Comparison of ENCODE assay signal across 10 cellular contexts in genomic region chr1:6578624-6579373, GRCh38. TPM values are rescaled to one million over a fixed set of nuclear protein-coding genes. Genes with fewer than 3 reads are reported as not detected.
DNase-seq lines count a peak whose midpoint lies in the region; ATAC-seq and TF ChIP-seq lines count a peak whose summit lies in the region.
"Had no signal": no experiment of that assay in that cellular context is flagged by ENCODE, and none has a peak within 500 bp of the region (broad histone marks: within the 10 kb centered on the region; RNA-seq: fewer than 3 reads in every experiment).

No MANE protein-coding gene starts in this region.

- no peaks in the 10 kb centered on the region for H3K27me3 Mint-ChIP-seq in activated CD4-positive, alpha-beta T cell treated with anti-CD3 and anti-CD28 coated beads for 36 hours

- H3K27ac Mint-ChIP-seq in activated CD4-positive, alpha-beta T cell treated with anti-CD3 and anti-CD28 coated beads for 36 hours, result peak overlapping the region; percentile 89

- TF ChIP-seq POLR2A in adrenal gland (IDR thresholded peaks at IDR 0.05) (no peak), right lobe of liver (IDR thresholded peaks at IDR 0.05) (no peak), suprapubic skin (IDR thresholded peaks at IDR 0.05) (no peak)

- intact Hi-C loops in activated CD4-positive, alpha-beta T cell treated with anti-CD3 and anti-CD28 coated beads for 36 hours (cut with DNase I, micrococcal nuclease), result loop anchor here (1.0 kb wide), 5 partner anchors 23 to 185 kb away; partner anchors contain the start of genes ACOT7 (in 1 of the 2), NOL9 (in 1 of the 2) and PHF13 (in 1 of the 2)
- intact Hi-C loops in adrenal gland (cut with DNase I), result no loop called here
- intact Hi-C loops in right lobe of liver (cut with DNase I), result no loop called here

- no peaks in the 10 kb centered on the region for H3K9me3 Mint-ChIP-seq in activated CD4-positive, alpha-beta T cell treated with anti-CD3 and anti-CD28 coated beads for 36 hours (ENCODE audit: low read depth)

- peak overlapping the region in 3 of 5 donors; percentile 86 to 97 (median 95) for H3K27ac ChIP-seq in adrenal gland
- peak overlapping the region; percentile 87 to 93 (median 92) for H3K27ac ChIP-seq in right lobe of liver
- peak overlapping the region; percentile 92 for H3K27ac ChIP-seq in suprapubic skin

- no peaks in the 10 kb centered on the region for H3K27me3 ChIP-seq in adrenal gland
- no peaks in the 10 kb centered on the region for H3K27me3 ChIP-seq in right lobe of liver
- H3K27me3 ChIP-seq in suprapubic skin, result no peaks in the 10 kb centered on the region

- ATAC-seq in activated CD4-positive, alpha-beta T cell treated with anti-CD3 and anti-CD28 coated beads for 36 hours, result no peak
- ATAC-seq in right lobe of liver (no peak), GM19397 (IDR thresholded peaks at IDR 0.05; ENCODE audit: unreplicated experiment) (no peak)

- no peak for TF ChIP-seq CTCF in adrenal gland (IDR thresholded peaks at IDR 0.05)
- no peak for TF ChIP-seq CTCF in right lobe of liver (IDR thresholded peaks at IDR 0.05)
- TF ChIP-seq CTCF in suprapubic skin (IDR thresholded peaks at IDR 0.05), result no peak

- H3K4me3 Mint-ChIP-seq in activated CD4-positive, alpha-beta T cell treated with anti-CD3 and anti-CD28 coated beads for 36 hours, result peak overlapping the region; percentile 92

- H3K4me1 ChIP-seq in adrenal gland (replicated peaks in 1 of 2), result peaks cover 17 to 31% of the 10 kb centered on the region in 2 donors
- peaks cover 0 to 45% (median 24%) of the 10 kb centered on the region in 4 donors for H3K4me1 ChIP-seq in right lobe of liver
- H3K4me1 ChIP-seq in suprapubic skin, result peaks cover 33% of the 10 kb centered on the region

- no peak for DNase-seq in activated CD4-positive, alpha-beta T cell treated with anti-CD3 and anti-CD28 coated beads for 36 hours
- no peak for DNase-seq in activated CD4-positive, alpha-beta T cell treated with anti-CD3 and anti-CD28 coated beads for 4 hours
- DNase-seq in adrenal gland, result peak in 1 of 7 donors; percentile 24
- no peak for DNase-seq in right lobe of liver
- DNase-seq in suprapubic skin (ENCODE audit: low spot score in 2 of 2), result no peak
- DNase-seq in NOMO-1 treated with dmso at 0.1 percent for 144 hours (lab: John Stamatoyannopoulos, UW; ENCODE audit: unreplicated experiment), result no peak
- no peak for DNase-seq in Ammon's horn (ENCODE audit: low spot score)

- H3K36me3 Mint-ChIP-seq in activated CD4-positive, alpha-beta T cell treated with anti-CD3 and anti-CD28 coated beads for 36 hours (ENCODE audit: low read depth), result peaks cover 5% of the 10 kb centered on the region

- TF ChIP-seq EP300 in suprapubic skin (IDR thresholded peaks at IDR 0.05), result no peak

- POLR2A ChIA-PET in activated CD4-positive, alpha-beta T cell treated with anti-CD3 and anti-CD28 coated beads for 36 hours (lab: Charles Lee), result interaction anchor here (1.6 kb wide), 1 partner anchor 21 kb away, joined by 6 read pairs; no protein-coding TSS in a partner anchor

- H3K9me3 ChIP-seq in adrenal gland (replicated peaks in 1 of 3) (no peaks in the 10 kb centered on the region), right lobe of liver (no peaks in the 10 kb centered on the region), suprapubic skin (no peaks in the 10 kb centered on the region)

- H3K36me3 ChIP-seq in adrenal gland (replicated peaks in 1 of 2) (no peaks in the 10 kb centered on the region), right lobe of liver (no peaks in the 10 kb centered on the region), suprapubic skin (no peaks in the 10 kb centered on the region)

- H3K4me1 Mint-ChIP-seq in activated CD4-positive, alpha-beta T cell treated with anti-CD3 and anti-CD28 coated beads for 36 hours, result peaks cover 28% of the 10 kb centered on the region

- peak overlapping the region in 1 of 4 donors; percentile 91 for H3K4me3 ChIP-seq in adrenal gland
- peak overlapping the region in 2 of 3 donors; percentile 74 to 95 for H3K4me3 ChIP-seq in right lobe of liver
- peak overlapping the region; percentile 82 for H3K4me3 ChIP-seq in suprapubic skin

- 88 to 93% (median 89%) methylated on average over 9 to 14 of the region's 14 CpGs for WGBS in adrenal gland, 4 donors
- WGBS in right lobe of liver (ENCODE audit: insufficient coverage, low coverage, low lambda C conversion rate, missing lambda C conversion rate), result 86% methylated on average over 8 of the region's 14 CpGs
- 91% methylated on average over 12 of the region's 14 CpGs for WGBS in suprapubic skin

- CTCF ChIA-PET in activated CD4-positive, alpha-beta T cell treated with anti-CD3 and anti-CD28 coated beads for 36 hours (lab: Charles Lee), result interaction anchor here (0.7 to 2.5 kb wide), 2 partner anchors 24 to 30 kb away, joined by 3 to 15 read pairs; partner anchors contain the start of genes NOL9 and TAS1R1

RNA-seq across cellular contexts. Expression of gene ZBTB48, which starts 1.0 kb away (rescaled TPM):
- total RNA-seq in activated CD4-positive, alpha-beta T cell treated with anti-CD3 and anti-CD28 coated beads for 36 hours, result 10 to 100 TPM; 23.2 to 26.0 TPM
- 10 to 100 TPM in 7 of 8 donors, 1 to 10 TPM in 1; 9.5 to 50.9 (median 26.3) TPM for total RNA-seq in adrenal gland
- polyA plus RNA-seq in adrenal gland, result 100 to 1,000 TPM in 2 of 3 donors, 1 to 10 TPM in 1; 6.8 to 245 (median 186) TPM
- total RNA-seq in right lobe of liver, result 10 to 100 TPM in 4 of 6 experiments, 1 to 10 TPM in 2; 5.9 to 43.1 (median 19.5) TPM
- 10 to 100 TPM; 17.8 to 26.7 (median 21.6) TPM for total RNA-seq in suprapubic skin

RNA-seq across cellular contexts. Expression of gene TAS1R1, which starts 23.7 kb away (rescaled TPM):
- under 1 TPM in 1 of 2 experiments, not detected in 1; 0.07 TPM for total RNA-seq in activated CD4-positive, alpha-beta T cell treated with anti-CD3 and anti-CD28 coated beads for 36 hours
- total RNA-seq in adrenal gland (under 1 TPM in 4 of 8 donors, not detected in 4; 0.11 to 0.83 (median 0.47) TPM), right lobe of liver (under 1 TPM in 1 of 6 experiments, not detected in 5; 0.26 TPM), suprapubic skin (under 1 TPM in 2 of 4 donors, not detected in 2; 0.40 to 0.45 TPM)
- polyA plus RNA-seq in adrenal gland, result under 1 TPM; 0.27 to 0.40 (median 0.37) TPM
- total RNA-seq: kidney epithelial cell, subcutaneous adipose tissue had no signal

RNA-seq across cellular contexts. Expression of gene KLHL21, which starts 23.9 kb away (rescaled TPM):
- 10 to 100 TPM; 12.4 to 15.7 TPM for total RNA-seq in activated CD4-positive, alpha-beta T cell treated with anti-CD3 and anti-CD28 coated beads for 36 hours
- total RNA-seq in adrenal gland (100 to 1,000 TPM in 2 of 8 donors, 10 to 100 TPM in 6; 34.2 to 108 (median 62.1) TPM), right lobe of liver (10 to 100 TPM; 12.1 to 24.6 (median 20.0) TPM), suprapubic skin (100 to 1,000 TPM; 105 to 125 (median 118) TPM)
- 10 to 100 TPM; 11.7 to 19.1 (median 12.9) TPM for polyA plus RNA-seq in adrenal gland

RNA-seq across cellular contexts. Expression of gene NOL9, which starts 24.5 kb away (rescaled TPM):
- 10 to 100 TPM; 37.4 to 44.7 TPM for total RNA-seq in activated CD4-positive, alpha-beta T cell treated with anti-CD3 and anti-CD28 coated beads for 36 hours
- total RNA-seq in adrenal gland (10 to 100 TPM; 10.3 to 39.7 (median 26.1) TPM), right lobe of liver (10 to 100 TPM in 3 of 6 experiments, 1 to 10 TPM in 3; 8.9 to 13.1 (median 10.7) TPM), suprapubic skin (10 to 100 TPM; 19.4 to 33.6 (median 27.5) TPM)
- 10 to 100 TPM in 1 of 3 donors, 1 to 10 TPM in 2; 5.9 to 14.3 (median 8.0) TPM for polyA plus RNA-seq in adrenal gland

RNA-seq across cellular contexts. Expression of gene PHF13, which starts 34.7 kb away (rescaled TPM):
- total RNA-seq in activated CD4-positive, alpha-beta T cell treated with anti-CD3 and anti-CD28 coated beads for 36 hours, result 10 to 100 TPM; 13.2 to 13.6 TPM
- total RNA-seq in adrenal gland (10 to 100 TPM in 7 of 8 donors, 1 to 10 TPM in 1; 8.7 to 20.1 (median 13.9) TPM), right lobe of liver (1 to 10 TPM; 2.7 to 6.2 (median 4.5) TPM), suprapubic skin (10 to 100 TPM; 12.6 to 21.7 (median 17.0) TPM)
- polyA plus RNA-seq in adrenal gland, result 10 to 100 TPM in 2 of 3 donors, 1 to 10 TPM in 1; 4.7 to 14.8 (median 11.2) TPM

Comparison
In these comparisons a context has a peak if more than half of its experiments do, and no peak if none do; other contexts are left out.
1. intact Hi-C loops: an anchor here in activated CD4-positive, alpha-beta T cell treated with anti-CD3 and anti-CD28 coated beads for 36 hours (1.0 kb wide); none called in adrenal gland and right lobe of liver.